ENCODE assay signal across 1 cellular context in the genomic region with DNA sequence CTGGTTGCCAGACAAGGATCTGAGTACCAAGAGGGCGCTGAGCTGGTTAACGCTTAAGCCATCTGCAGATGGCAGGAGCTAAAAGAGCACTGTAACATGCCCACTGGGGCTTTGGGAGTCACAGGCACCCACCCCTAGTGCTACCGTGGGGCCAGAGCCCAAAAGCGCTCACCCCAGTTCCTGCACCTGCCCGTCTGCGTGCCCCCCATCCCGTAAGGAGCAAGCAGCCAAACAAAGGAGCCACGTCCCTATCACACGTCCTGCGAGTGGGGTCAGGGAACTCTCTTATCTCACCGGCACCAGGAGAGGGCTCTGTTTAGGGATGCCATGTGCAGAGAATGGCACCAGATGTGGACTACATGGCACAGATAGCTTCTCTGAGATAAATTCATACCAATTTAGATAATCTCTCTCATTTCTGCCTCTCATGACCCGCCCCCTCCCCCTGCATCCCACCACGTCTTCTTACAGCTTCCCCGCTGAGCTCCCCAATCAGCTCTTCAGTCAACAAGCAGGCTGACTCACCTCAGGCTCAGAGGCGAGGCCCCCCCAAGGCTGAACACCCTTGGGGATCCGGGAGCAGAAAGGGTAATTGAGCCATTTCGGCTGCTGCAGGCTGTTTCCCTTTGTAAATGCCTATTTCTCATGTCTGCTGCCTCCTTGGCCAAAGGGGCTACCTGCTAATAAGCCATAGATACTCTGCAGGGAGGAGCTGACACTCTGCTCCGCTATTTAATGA.
TF ChIP-seq lines count a peak whose summit lies in the region.

No MANE protein-coding gene starts in this region.

TF ChIP-seq in HEK293, 187 proteins besides CTCF, POLR2A, EP300 and RAD21 (continued from another document):
- TF ChIP-seq, protein P1, sequence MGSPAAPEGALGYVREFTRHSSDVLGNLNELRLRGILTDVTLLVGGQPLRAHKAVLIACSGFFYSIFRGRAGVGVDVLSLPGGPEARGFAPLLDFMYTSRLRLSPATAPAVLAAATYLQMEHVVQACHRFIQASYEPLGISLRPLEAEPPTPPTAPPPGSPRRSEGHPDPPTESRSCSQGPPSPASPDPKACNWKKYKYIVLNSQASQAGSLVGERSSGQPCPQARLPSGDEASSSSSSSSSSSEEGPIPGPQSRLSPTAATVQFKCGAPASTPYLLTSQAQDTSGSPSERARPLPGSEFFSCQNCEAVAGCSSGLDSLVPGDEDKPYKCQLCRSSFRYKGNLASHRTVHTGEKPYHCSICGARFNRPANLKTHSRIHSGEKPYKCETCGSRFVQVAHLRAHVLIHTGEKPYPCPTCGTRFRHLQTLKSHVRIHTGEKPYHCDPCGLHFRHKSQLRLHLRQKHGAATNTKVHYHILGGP (tag by site-specific recombination; IDR thresholded peaks at IDR 0.05) = no peak
- TF ChIP-seq REPIN1 (tag by site-specific recombination; IDR thresholded peaks at IDR 0.05; ENCODE audit: low read depth) (no peak), HIC1 (tag by site-specific recombination; IDR thresholded peaks at IDR 0.05) (no peak), GLIS1 (tag by site-specific recombination; IDR thresholded peaks at IDR 0.05) (peak; percentile 28), ZNF560 (tag by site-specific recombination; IDR thresholded peaks at IDR 0.05; ENCODE audit: borderline replicate concordance) (no peak), ZNF132 (tag by site-specific recombination; IDR thresholded peaks at IDR 0.05; ENCODE audit: borderline replicate concordance) (no peak)
- TF ChIP-seq, protein P2, sequence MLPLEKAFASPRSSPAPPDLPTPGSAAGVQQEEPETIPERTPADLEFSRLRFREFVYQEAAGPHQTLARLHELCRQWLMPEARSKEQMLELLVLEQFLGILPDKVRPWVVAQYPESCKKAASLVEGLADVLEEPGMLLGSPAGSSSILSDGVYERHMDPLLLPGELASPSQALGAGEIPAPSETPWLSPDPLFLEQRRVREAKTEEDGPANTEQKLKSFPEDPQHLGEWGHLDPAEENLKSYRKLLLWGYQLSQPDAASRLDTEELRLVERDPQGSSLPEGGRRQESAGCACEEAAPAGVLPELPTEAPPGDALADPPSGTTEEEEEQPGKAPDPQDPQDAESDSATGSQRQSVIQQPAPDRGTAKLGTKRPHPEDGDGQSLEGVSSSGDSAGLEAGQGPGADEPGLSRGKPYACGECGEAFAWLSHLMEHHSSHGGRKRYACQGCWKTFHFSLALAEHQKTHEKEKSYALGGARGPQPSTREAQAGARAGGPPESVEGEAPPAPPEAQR (tag by site-specific recombination; IDR thresholded peaks at IDR 0.05) = no peak
- TF ChIP-seq, protein P3, sequence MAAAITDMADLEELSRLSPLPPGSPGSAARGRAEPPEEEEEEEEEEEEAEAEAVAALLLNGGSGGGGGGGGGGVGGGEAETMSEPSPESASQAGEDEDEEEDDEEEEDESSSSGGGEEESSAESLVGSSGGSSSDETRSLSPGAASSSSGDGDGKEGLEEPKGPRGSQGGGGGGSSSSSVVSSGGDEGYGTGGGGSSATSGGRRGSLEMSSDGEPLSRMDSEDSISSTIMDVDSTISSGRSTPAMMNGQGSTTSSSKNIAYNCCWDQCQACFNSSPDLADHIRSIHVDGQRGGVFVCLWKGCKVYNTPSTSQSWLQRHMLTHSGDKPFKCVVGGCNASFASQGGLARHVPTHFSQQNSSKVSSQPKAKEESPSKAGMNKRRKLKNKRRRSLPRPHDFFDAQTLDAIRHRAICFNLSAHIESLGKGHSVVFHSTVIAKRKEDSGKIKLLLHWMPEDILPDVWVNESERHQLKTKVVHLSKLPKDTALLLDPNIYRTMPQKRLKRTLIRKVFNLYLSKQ (tag by site-specific recombination; IDR thresholded peaks at IDR 0.05; ENCODE audit: borderline replicate concordance) = no peak
